ENCODE assay signal across 15 cellular contexts in genomic region chr4:56106180-56106579, GRCh38.
DNase-seq lines count a peak whose midpoint lies in the region; ATAC-seq, FAIRE-seq and TF ChIP-seq lines count a peak whose summit lies in the region.
"Had no signal": no experiment of that assay in that cellular context is flagged by ENCODE, and none has a peak within 500 bp of the region (broad histone marks: within the 10 kb centered on the region; RNA-seq: fewer than 3 reads in every experiment).

No MANE protein-coding gene starts in this region.

- peaks cover 11% of the 10 kb centered on the region for H3K9me3 Mint-ChIP-seq in nephron progenitor cell
- H3K9me3 Mint-ChIP-seq in activated T-helper 17 cell treated with anti-CD3 and anti-CD28 coated beads, Interleukin-2, amount 50 U/mL, for 72 hours, result no peaks in the 10 kb centered on the region

- H3K4me1 Mint-ChIP-seq in nephron progenitor cell, result peaks cover 90% of the 10 kb centered on the region
- peaks cover 4% of the 10 kb centered on the region for H3K4me1 Mint-ChIP-seq in activated T-helper 17 cell treated with anti-CD3 and anti-CD28 coated beads, Interleukin-2, amount 50 U/mL, for 72 hours

- no peaks in the 10 kb centered on the region for H3K4me1 ChIP-seq in endocrine pancreas (ENCODE audit: control insufficient read depth, insufficient read depth, low read length)

- H3K27me3 Mint-ChIP-seq in nephron progenitor cell (ENCODE audit: low read depth, poor library complexity), result no peaks in the 10 kb centered on the region
- H3K27me3 Mint-ChIP-seq in activated T-helper 17 cell treated with anti-CD3 and anti-CD28 coated beads, Interleukin-2, amount 50 U/mL, for 72 hours, result no peaks in the 10 kb centered on the region

- peak overlapping the region; percentile 58 for H3K4me3 ChIP-seq in endocrine pancreas (ENCODE audit: control insufficient read depth, insufficient read depth, low read length)
- H3K4me3 ChIP-seq: PC-9 had no signal

- in situ Hi-C loops in GM13977 (cut with MboI; ENCODE audit: low pct_unique_long_range_greater_than_20kb, low sequenced_read_pairs, unreplicated experiment), result no loop called here

- peak; percentile 60 for FAIRE-seq in D721Med (lab: Jason Lieb, UNC)
- FAIRE-seq: A204.1 had no signal

- peak overlapping the region; percentile 99 for H3K27ac Mint-ChIP-seq in nephron progenitor cell
- no peak overlapping the region for H3K27ac Mint-ChIP-seq in activated T-helper 17 cell treated with anti-CD3 and anti-CD28 coated beads, Interleukin-2, amount 50 U/mL, for 72 hours

- H3K27me3 ChIP-seq in endocrine pancreas (ENCODE audit: control insufficient read depth, insufficient read depth, low read length), result no peaks in the 10 kb centered on the region

- H3K36me3 ChIP-seq in endocrine pancreas (ENCODE audit: control insufficient read depth, insufficient read depth, low read length), result no peaks in the 10 kb centered on the region

- H3K4me3 Mint-ChIP-seq in nephron progenitor cell, result peak overlapping the region; percentile 47
- no peak overlapping the region for H3K4me3 Mint-ChIP-seq in activated T-helper 17 cell treated with anti-CD3 and anti-CD28 coated beads, Interleukin-2, amount 50 U/mL, for 72 hours

- DNase-seq in D721Med (ENCODE audit: insufficient read length, low spot score), result no peak
- peak; percentile 63 for DNase-seq in NCI-H82 (lab: John Stamatoyannopoulos, UW)
- no peak for DNase-seq in nephron progenitor cell
- no peak for DNase-seq in SIG-M5 (lab: John Stamatoyannopoulos, UW)
- no peak for DNase-seq in GM13977 (ENCODE audit: low spot score)
- no peak for DNase-seq in HCEC 1CT
- DNase-seq: C1 segment of cervical spinal cord, KBM-7, NCI-H1436 treated with DMSO at 0.1 percent for 48 hours, NCI-H2227 treated with DMSO at 0.1 percent for 48 hours, NCI-H526 treated with DMSO at 0.1 percent for 48 hours, PC-9 had no signal

- no peak for ATAC-seq in activated T-helper 17 cell treated with anti-CD3 and anti-CD28 coated beads, Interleukin-2, amount 50 U/mL, for 72 hours (replicated peaks)

- H3K9me3 ChIP-seq in endocrine pancreas (ENCODE audit: control insufficient read depth, low read length), result no peaks in the 10 kb centered on the region

- no peak for TF ChIP-seq CTCF in D721Med (IDR thresholded peaks at IDR 0.05; ENCODE audit: insufficient read depth, missing control alignments)
- TF ChIP-seq CTCF in nephron progenitor cell (IDR thresholded peaks at IDR 0.05), result no peak
- TF ChIP-seq CTCF in GM13977 (IDR thresholded peaks at IDR 0.05; ENCODE audit: extremely low read depth, insufficient read depth, missing control alignments), result no peak

- H3K9ac ChIP-seq in endocrine pancreas (ENCODE audit: control insufficient read depth, insufficient read depth, low read length), result no peak overlapping the region

- peaks cover 47% of the 10 kb centered on the region for H3K36me3 Mint-ChIP-seq in nephron progenitor cell (ENCODE audit: low read depth)
- H3K36me3 Mint-ChIP-seq in activated T-helper 17 cell treated with anti-CD3 and anti-CD28 coated beads, Interleukin-2, amount 50 U/mL, for 72 hours (ENCODE audit: low read depth), result no peaks in the 10 kb centered on the region
